In the genomic region with DNA sequence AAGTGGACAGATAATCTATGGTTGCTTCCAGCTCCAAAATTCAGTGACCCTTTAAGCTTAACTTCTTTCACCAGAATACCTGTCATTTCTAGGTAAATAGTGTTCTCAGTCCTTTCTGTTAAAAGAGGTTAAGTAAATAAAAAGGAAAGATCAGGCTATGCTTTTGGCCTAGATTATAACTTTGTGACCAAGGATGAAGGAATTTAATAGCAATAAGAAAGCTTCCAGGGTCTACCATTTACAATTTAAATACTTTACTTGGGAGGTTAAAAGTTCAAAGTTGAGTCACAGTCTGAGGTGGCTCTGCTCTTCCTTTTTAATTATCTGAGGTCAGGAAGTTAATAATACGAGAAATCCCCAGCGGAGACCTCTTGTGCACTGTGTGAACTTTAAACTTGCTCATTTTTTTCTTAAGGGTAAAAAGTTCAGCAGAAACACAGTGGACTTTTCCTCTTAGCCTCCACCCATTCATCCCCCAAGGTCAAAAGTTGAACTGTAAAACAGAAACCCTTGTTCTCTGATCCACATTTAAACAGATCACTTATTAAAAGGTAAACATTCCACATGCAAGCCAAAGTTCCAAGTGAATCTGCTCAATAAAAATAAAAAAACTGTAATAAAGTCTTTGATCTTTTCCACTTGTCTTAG, we compare ENCODE assay signal across 11 cellular contexts.
DNase-seq lines count a peak whose midpoint lies in the region; ATAC-seq and TF ChIP-seq lines count a peak whose summit lies in the region.
"Had no signal": no experiment of that assay in that cellular context is flagged by ENCODE, and none has a peak within 500 bp of the region (broad histone marks: within the 10 kb centered on the region; RNA-seq: fewer than 3 reads in every experiment).

No MANE protein-coding gene starts in this region.

- TF ChIP-seq CTCF in GM13976 (IDR thresholded peaks at IDR 0.05; ENCODE audit: borderline replicate concordance, control extremely low read depth, extremely low read depth, insufficient read depth, missing control alignments), result no peak
- TF ChIP-seq CTCF in mesothelial cell of epicardium (IDR thresholded peaks at IDR 0.05; ENCODE audit: unreplicated experiment), result no peak
- no peak for TF ChIP-seq CTCF in WERI-Rb-1 (IDR thresholded peaks at IDR 0.05; ENCODE audit: low read depth, low read length)

- H3K36me3 Mint-ChIP-seq in mesothelial cell of epicardium, result peaks cover 4% of the 10 kb centered on the region
- H3K36me3 Mint-ChIP-seq: activated naive CD8-positive, alpha-beta T cell had no signal

- ATAC-seq in HG02852 (IDR thresholded peaks at IDR 0.05; ENCODE audit: unreplicated experiment) (peak; percentile 30), GM21390 (IDR thresholded peaks at IDR 0.05; ENCODE audit: unreplicated experiment) (no peak)
- no peak for ATAC-seq in stimulated activated naive CD8-positive, alpha-beta T cell treated with anti-CD3 and anti-CD28 coated beads, Interleukin-15, Interleukin-2, amounts not matched to agents 100 U/mL and 50 U/mL, for 24 hours

- H3K27ac ChIP-seq in WERI-Rb-1, result no peak overlapping the region
- H3K27ac ChIP-seq: SJSA1 had no signal

- no peaks in the 10 kb centered on the region for H3K36me3 ChIP-seq in adipocyte (ENCODE audit: control insufficient read depth, insufficient read depth, low read length, severe bottlenecking)
- no peaks in the 10 kb centered on the region for H3K36me3 ChIP-seq in WERI-Rb-1
- H3K36me3 ChIP-seq: SJSA1 had no signal

- peaks cover 17% of the 10 kb centered on the region for H3K9me3 Mint-ChIP-seq in mesothelial cell of epicardium

- no peak overlapping the region for H3K9ac ChIP-seq in adipocyte (ENCODE audit: low read length)

- in situ Hi-C loops in GM13976 (cut with MboI; ENCODE audit: low sequenced_read_pairs, unreplicated experiment), result loop anchor here (10.0 kb wide), 2 partner anchors 177 to 607 kb away; no protein-coding TSS in a partner anchor

- H3K4me3 ChIP-seq in adipocyte (ENCODE audit: low read length), result no peak overlapping the region
- H3K4me3 ChIP-seq in WERI-Rb-1 (ENCODE audit: low read depth, low read length), result no peak overlapping the region
- H3K4me3 ChIP-seq: SJSA1 had no signal

- H3K27me3 ChIP-seq in adipocyte (replicated peaks; ENCODE audit: control insufficient read depth, insufficient read depth, low read length) (no peaks in the 10 kb centered on the region), WERI-Rb-1 (ENCODE audit: insufficient read depth, low read depth, severe bottlenecking) (no peaks in the 10 kb centered on the region)
- H3K27me3 ChIP-seq: SJSA1 had no signal

- peaks cover 67% of the 10 kb centered on the region for H3K4me1 Mint-ChIP-seq in mesothelial cell of epicardium

- H3K4me3 Mint-ChIP-seq in mesothelial cell of epicardium, result no peak overlapping the region
- H3K4me3 Mint-ChIP-seq: activated naive CD8-positive, alpha-beta T cell had no signal

- H3K4me1 ChIP-seq in adipocyte (ENCODE audit: control insufficient read depth, insufficient read depth, low read length), result peaks cover 19% of the 10 kb centered on the region

- H3K27me3 Mint-ChIP-seq in mesothelial cell of epicardium (ENCODE audit: low read depth), result no peaks in the 10 kb centered on the region
- H3K27me3 Mint-ChIP-seq: activated naive CD8-positive, alpha-beta T cell had no signal

- H3K27ac Mint-ChIP-seq in mesothelial cell of epicardium, result peak overlapping the region; percentile 89
- H3K27ac Mint-ChIP-seq: activated naive CD8-positive, alpha-beta T cell had no signal

- H3K9me3 ChIP-seq in adipocyte (ENCODE audit: control insufficient read depth, low read length), result no peaks in the 10 kb centered on the region
- no peaks in the 10 kb centered on the region for H3K9me3 ChIP-seq in WERI-Rb-1 (ENCODE audit: severe bottlenecking)
- H3K9me3 ChIP-seq: SJSA1 had no signal

- peak; percentile 36 for DNase-seq in GM13976 (ENCODE audit: low spot score)
- peak; percentile 4 for DNase-seq in adipocyte (ENCODE audit: low read depth)
- DNase-seq in mesothelial cell of epicardium (ENCODE audit: low spot score in 2 of 2, unreplicated experiment in 2 of 2), result no peak
- no peak for DNase-seq in WERI-Rb-1
- no peak for DNase-seq in stimulated activated naive CD8-positive, alpha-beta T cell treated with anti-CD3 and anti-CD28 coated beads, Interleukin-15, Interleukin-2, amounts not matched to agents 100 U/mL and 50 U/mL, for 24 hours
- no peak for DNase-seq in NCI-H2029 treated with DMSO at 0.1 percent for 48 hours (lab: John Stamatoyannopoulos, UW)
- DNase-seq: islet precursor cell had no signal

Comparison
In these comparisons a context has a peak if more than half of its experiments do, and no peak if none do; other contexts are left out.
1. DNase-seq: peak in GM13976 (single experiment) and adipocyte (single experiment); none in mesothelial cell of epicardium (0 of 2), WERI-Rb-1 (single experiment), stimulated activated naive CD8-positive, alpha-beta T cell treated with anti-CD3 and anti-CD28 coated beads, Interleukin-15, Interleukin-2, amounts not matched to agents 100 U/mL and 50 U/mL, for 24 hours (single experiment) and NCI-H2029 treated with DMSO at 0.1 percent for 48 hours (single experiment).